23 cellular contexts compared by ENCODE assay signal in genomic region chr4:150182794-150183193, GRCh38.
"Had no signal": no experiment of that assay in that cellular context is flagged by ENCODE, and none has a peak within 500 bp of the region (broad histone marks: within the 10 kb centered on the region; RNA-seq: fewer than 3 reads in every experiment).

No MANE protein-coding gene starts in this region.

- H3K27ac ChIP-seq: SJSA1, SK-N-MC had no signal

- ATAC-seq: HepG2 had no signal

- H3K36me3 ChIP-seq: MG63, SJSA1 had no signal

- H3K4me3 ChIP-seq: MG63, SJSA1, SK-N-MC had no signal

- H3K27me3 ChIP-seq: MG63, SJSA1 had no signal

- H3K9me3 ChIP-seq: MG63, SJSA1 had no signal

- DNase-seq: IMR-90, Karpas-422, KG1, MG63, NCI-H1092, NCI-H1105 treated with DMSO at 0.1 percent for 48 hours, NCI-H1417 treated with DMSO at 0.1 percent for 48 hours, NCI-H146, NCI-H1694 treated with DMSO at 0.1 percent for 48 hours, NCI-H1930, NCI-H2081 treated with DMSO at 0.1 percent for 48 hours, NCI-H2227 treated with DMSO at 0.1 percent for 48 hours, NCI-H446, NCI-H510A, NCI-H524 treated with DMSO at 0.1 percent for 48 hours, NCI-H69, NCI-H774, Right ventricle myocardium superior, RPMI8226, SIG-M5 had no signal
